Comparison of ENCODE assay signal across 8 cellular contexts in the genomic region with DNA sequence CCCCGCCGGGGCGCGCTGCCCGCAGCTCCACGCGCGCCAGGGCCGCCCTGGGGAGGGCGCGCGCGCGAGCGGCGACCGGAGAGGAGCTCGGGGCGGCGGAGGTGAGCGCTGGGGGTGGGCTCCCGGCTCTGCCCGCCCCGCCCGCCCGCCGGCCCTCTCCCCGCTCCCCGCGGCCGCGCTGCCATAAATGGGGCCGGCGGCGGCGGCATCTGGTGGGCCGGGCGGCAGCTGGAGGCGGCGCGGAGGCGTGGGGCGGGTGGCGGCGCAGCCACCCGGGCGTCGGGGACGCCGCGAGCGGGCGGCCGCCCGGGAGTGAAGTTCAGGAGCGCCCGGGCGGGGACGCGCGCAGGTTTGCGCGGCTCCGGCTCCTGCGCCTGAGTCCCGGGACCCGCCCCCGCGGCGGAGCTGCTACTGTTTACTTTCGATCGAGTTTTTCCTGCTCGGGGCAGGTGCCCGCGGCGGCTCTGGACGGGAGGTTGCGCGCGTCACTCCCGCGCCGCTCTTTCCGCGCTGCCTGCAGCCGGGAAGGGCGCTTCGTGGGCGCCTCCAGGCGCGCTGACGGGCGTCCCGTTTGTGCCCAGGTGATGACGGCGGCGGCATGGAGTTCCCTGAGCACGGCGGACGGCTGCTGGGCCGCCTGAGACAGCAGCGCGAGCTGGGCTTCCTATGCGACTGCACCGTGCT. TPM values are rescaled to one million over a fixed set of nuclear protein-coding genes. Genes with fewer than 3 reads are reported as not detected.
DNase-seq lines count a peak whose midpoint lies in the region; ATAC-seq and TF ChIP-seq lines count a peak whose summit lies in the region.

Gene ZBTB42 (plus strand): TSS at position 502 of the 684 bp plus-strand sequence. CDS start 97 bp downstream, at position 599.

- no peaks in the 10 kb centered on the region for H3K36me3 ChIP-seq in Panc1 (ENCODE audit: control insufficient read depth, insufficient read depth, low read length)
- no peaks in the 10 kb centered on the region for H3K36me3 ChIP-seq in heart left ventricle
- H3K36me3 ChIP-seq in rectal smooth muscle tissue (ENCODE audit: control insufficient read depth, insufficient read depth, low read length): no peaks in the 10 kb centered on the region

- CTCF ChIA-PET in Panc1 (lab: Charles Lee): interaction anchor here (0.5 to 1.2 kb wide), 3 partner anchors 25 to 119 kb away, joined by 3 to 4 read pairs (median 4); no protein-coding TSS in a partner anchor

- peak within 1 kb of the TSS; percentile 56 to 64 for H3K4me3 ChIP-seq in Panc1 (ENCODE audit: low read depth in 2 of 2, low read length in 2 of 2)
- peak within 1 kb of the TSS; percentile 60 to 87 (median 82) for H3K4me3 ChIP-seq in heart left ventricle
- peak within 1 kb of the TSS; percentile 82 for H3K4me3 ChIP-seq in rectal smooth muscle tissue (ENCODE audit: low read length)

- peaks cover 79% of the 10 kb centered on the region for H3K4me1 ChIP-seq in Panc1 (ENCODE audit: control insufficient read depth, insufficient read depth, low read length)
- peaks cover 7 to 64% (median 43%) of the 10 kb centered on the region in 12 donors for H3K4me1 ChIP-seq in heart left ventricle
- peaks cover 12% of the 10 kb centered on the region for H3K4me1 ChIP-seq in rectal smooth muscle tissue (ENCODE audit: control insufficient read depth, insufficient read depth, low read length)

- DNase-seq in NCI-H2196 (lab: John Stamatoyannopoulos, UW; ENCODE audit: unreplicated experiment) (peak; percentile 62), NCI-H2196 treated with DMSO at 0.1 percent for 48 hours (lab: John Stamatoyannopoulos, UW; ENCODE audit: unreplicated experiment) (no peak), Panc1 (ENCODE audit: low read depth, low spot score) (no peak), heart left ventricle (peak; percentile 56 to 83 (median 67)), cerebellar cortex (ENCODE audit: low spot score) (no peak)
- peak; percentile 70 for DNase-seq in activated naive CD4-positive, alpha-beta T cell treated with Interleukin-2 at 50 U/mL for 16 hours

- intact Hi-C loops in Panc1 (cut with micrococcal nuclease; ENCODE audit: unreplicated experiment): no loop called here
- intact Hi-C loops in heart left ventricle (cut with DNase I): no loop called here

- no peak for TF ChIP-seq CTCF in Panc1 (IDR thresholded peaks at IDR 0.05)
- no peak for TF ChIP-seq CTCF in heart left ventricle (IDR thresholded peaks at IDR 0.05)

- peak within 1 kb of the TSS; percentile 84 for H3K27ac ChIP-seq in Panc1 (ENCODE audit: low read length)
- peak within 1 kb of the TSS; percentile 83 to 99 (median 95) for H3K27ac ChIP-seq in heart left ventricle
- peak within 1 kb of the TSS; percentile 96 for H3K27ac ChIP-seq in rectal smooth muscle tissue (ENCODE audit: low read depth, low read length)

- in situ Hi-C loops in Panc1 (cut with HindIII; ENCODE audit: low pct_unique_long_range_greater_than_20kb, low sequenced_read_pairs): no loop called here

- POLR2A ChIA-PET in Panc1 (lab: Charles Lee): interaction anchor here (0.6 kb wide), 2 partner anchors 48 to 109 kb away, joined by 3 to 18 read pairs; no protein-coding TSS in a partner anchor

- no TSS peak for BruUV-seq in Panc1 (replicated peaks; lab: Mats Ljungman, UMichigan)

- no peak for TF ChIP-seq POLR2A in heart left ventricle (IDR thresholded peaks at IDR 0.05)

- ATAC-seq in HG03135 (IDR thresholded peaks at IDR 0.05; ENCODE audit: unreplicated experiment) (peak; percentile 38), Panc1 (peak; percentile 19), heart left ventricle (peak in 2 of 4 donors; percentile 4 to 33)

- no peaks in the 10 kb centered on the region for H3K27me3 ChIP-seq in Panc1 (ENCODE audit: control insufficient read depth, insufficient read depth, low read length)
- H3K27me3 ChIP-seq in heart left ventricle: no peaks in the 10 kb centered on the region
- no peaks in the 10 kb centered on the region for H3K27me3 ChIP-seq in rectal smooth muscle tissue (ENCODE audit: control insufficient read depth, insufficient read depth, low read length)

- peak within 1 kb of the TSS; percentile 84 for H3K9ac ChIP-seq in rectal smooth muscle tissue (ENCODE audit: low read length)

- no peaks in the 10 kb centered on the region for H3K9me3 ChIP-seq in Panc1 (ENCODE audit: control insufficient read depth, insufficient read depth, low read depth, low read length)
- H3K9me3 ChIP-seq in heart left ventricle: no peaks in the 10 kb centered on the region

- WGBS in heart left ventricle, 4 donors: 0 to 1% (median 1%) methylated on average over 44 to 105 of the region's 105 CpGs

RNA-seq across cellular contexts. Expression of gene ZBTB42, which starts in this region (rescaled TPM):
- total RNA-seq in Panc1 (2021; ENCODE audit: unreplicated experiment): 16.5 TPM
- 17.3 TPM for polyA plus RNA-seq in Panc1 (2012; ENCODE audit: insufficient read length)
- 10 to 100 TPM in 3 of 9 donors, 1 to 10 TPM in 6; 4.9 to 12.9 (median 7.4) TPM for total RNA-seq in heart left ventricle
- polyA plus RNA-seq in heart left ventricle: 10 to 100 TPM in 1 of 2 donors, 1 to 10 TPM in 1; 4.2 to 12.3 TPM

Comparison
In these comparisons a context has a peak if more than half of its experiments do, and no peak if none do; other contexts are left out.
1. DNase-seq: peak in NCI-H2196 (single experiment), activated naive CD4-positive, alpha-beta T cell treated with Interleukin-2 at 50 U/mL for 16 hours (single experiment) and heart left ventricle (5 of 5); none in NCI-H2196 treated with DMSO at 0.1 percent for 48 hours (single experiment), Panc1 (single experiment) and cerebellar cortex (single experiment).
2. Peak in every context shown above with its lines, with median percentiles within 50 percentile points of each other: H3K27ac ChIP-seq and H3K4me3 ChIP-seq.